ENCODE assay signal across 23 cellular contexts in the genomic region with DNA sequence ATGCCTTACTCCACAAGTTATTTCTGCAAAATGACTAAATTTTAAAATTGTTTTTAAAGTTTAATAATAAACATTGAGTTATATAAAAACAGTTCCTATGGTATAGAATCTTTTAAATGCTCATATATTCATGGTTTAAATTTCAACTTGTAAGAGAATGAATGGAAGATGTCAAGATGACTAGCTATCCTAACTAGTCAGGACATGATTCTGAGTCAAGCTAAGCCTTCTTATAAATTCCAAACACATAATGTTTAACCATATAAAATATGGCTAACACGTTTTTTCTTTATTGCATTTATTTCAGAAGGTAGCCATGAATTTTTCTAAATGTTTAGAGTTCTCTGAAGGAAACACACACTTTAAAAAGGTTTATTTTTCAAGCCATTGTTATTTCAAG.
"Had no signal": no experiment of that assay in that cellular context is flagged by ENCODE, and none has a peak within 500 bp of the region (broad histone marks: within the 10 kb centered on the region; RNA-seq: fewer than 3 reads in every experiment).

No MANE protein-coding gene starts in this region.

- FAIRE-seq: RCC 7860 had no signal

- H3K9me3 ChIP-seq: SJCRH30 had no signal

- H3K27ac ChIP-seq: HL-60, SJCRH30 had no signal

- H3K27me3 ChIP-seq: SJCRH30 had no signal

- H3K36me3 ChIP-seq: SJCRH30 had no signal

- DNase-seq: KBM-7, MV-4-11, NCI-H1048, NCI-H1105, NCI-H1417 treated with DMSO at 0.1 percent for 48 hours, NCI-H146, NCI-H1694 treated with DMSO at 0.1 percent for 48 hours, NCI-H1930, NCI-H2081 treated with DMSO at 0.1 percent for 48 hours, NCI-H2171, NCI-H226, NCI-H446, NCI-H510A, NCI-H524 treated with DMSO at 0.1 percent for 48 hours, NCI-H69, NCI-H774, RPMI8226, SHP77 treated with DMSO at 0.1 percent for 48 hours, SJCRH30 had no signal

- H3K4me1 ChIP-seq: SJCRH30 had no signal

- H3K4me3 ChIP-seq: SJCRH30 had no signal

- ATAC-seq: Right ventricle myocardium inferior, SK-N-SH treated with all-trans-retinoic acid at 6 μM for 48 hours had no signal
